ENCODE assay signal across 33 cellular contexts in the genomic region with DNA sequence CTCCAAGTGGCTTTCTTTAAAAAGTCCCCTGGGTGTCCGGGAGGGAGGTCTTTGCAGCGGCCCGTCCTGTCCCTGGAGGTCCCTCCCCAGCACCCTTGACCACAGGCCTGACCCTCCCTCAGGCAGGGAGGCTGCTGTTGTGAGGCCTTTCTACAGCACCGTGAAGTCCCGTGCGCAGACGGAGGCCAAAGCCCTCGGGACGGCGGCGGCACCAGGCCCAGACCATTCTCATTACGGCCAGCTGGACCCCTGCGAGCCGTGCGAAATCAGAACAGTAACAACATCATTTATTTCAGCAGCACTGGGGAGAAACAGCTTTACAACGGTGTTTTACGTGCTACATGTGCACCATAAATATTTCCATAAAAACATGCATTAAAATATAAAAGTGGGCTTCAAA.
A peak's percentile ranks its signal among the peaks of the same experiment; 100 is the strongest.
DNase-seq lines count a peak whose midpoint lies in the region; ATAC-seq and TF ChIP-seq lines count a peak whose summit lies in the region.
"Had no signal": no experiment of that assay in that cellular context is flagged by ENCODE, and none has a peak within 500 bp of the region (broad histone marks: within the 10 kb centered on the region; RNA-seq: fewer than 3 reads in every experiment).

No MANE protein-coding gene starts in this region.

- H3K23ac ChIP-seq in neuronal stem cell (ENCODE audit: low read depth, low read length, poor library complexity): no peak overlapping the region

- H3K14ac ChIP-seq in neuronal stem cell (ENCODE audit: low read length): no peak overlapping the region

- no peak overlapping the region for H2AFZ ChIP-seq in neural progenitor cell (replicated peaks)
- H2AFZ ChIP-seq in neuronal stem cell (ENCODE audit: low read length): no peak overlapping the region
- no peak overlapping the region for H2AFZ ChIP-seq in osteoblast (ENCODE audit: low read length)

- no peak overlapping the region for H3K27ac ChIP-seq in neural progenitor cell
- H3K27ac ChIP-seq in neuronal stem cell (replicated peaks; ENCODE audit: low read length): no peak overlapping the region
- H3K27ac ChIP-seq in osteoblast (ENCODE audit: low read depth, low read length): no peak overlapping the region
- H3K27ac ChIP-seq in right lobe of liver: no peak overlapping the region
- H3K27ac ChIP-seq: 22Rv1; A549; BLaER1; BLaER1 treated with 17β-estradiol and CSF1 and Interleukin-3, amounts not matched to agents 10 nM and 100 nM; C4-2B had no signal

- DNase-seq in neural progenitor cell (ENCODE audit: low spot score): no peak
- DNase-seq in neuronal stem cell (ENCODE audit: low spot score): no peak
- no peak for DNase-seq in osteoblast (ENCODE audit: insufficient read length, low spot score, missing footprints)
- DNase-seq in right lobe of liver: no peak
- DNase-seq: 8988T; ACHN; AML-193; BE2C; C1 segment of cervical spinal cord; Caco-2; Calu3; CD4-positive, alpha-beta memory T cell; CD4-positive, alpha-beta T cell; CD4-positive, CD25-positive, alpha-beta regulatory T cell; CD8-positive, alpha-beta memory T cell; CD8-positive, alpha-beta T cell; COR-L47; DMS 273 treated with DMSO at 0.1 percent for 48 hours; DMS153; DMS53; DMS79; DMS79 treated with DMSO at 0.1 percent for 48 hours; DND-41; EL had no signal

- H3K27me3 ChIP-seq in neural progenitor cell: no peaks in the 10 kb centered on the region
- H3K27me3 ChIP-seq in neuronal stem cell (ENCODE audit: control insufficient read depth in 3 of 3, insufficient read depth in 3 of 3, low read depth in 1 of 3, low read length in 3 of 3): peaks cover 0 to 29% (median 0%) of the 10 kb centered on the region in 3 experiments
- H3K27me3 ChIP-seq in osteoblast (ENCODE audit: insufficient read depth, low read length): no peaks in the 10 kb centered on the region
- H3K27me3 ChIP-seq in right lobe of liver: no peaks in the 10 kb centered on the region
- H3K27me3 ChIP-seq: BE2C had no signal

- no peak overlapping the region for H2BK5ac ChIP-seq in neuronal stem cell (ENCODE audit: low read length)

- H3K4me1 Mint-ChIP-seq in neural progenitor cell: peaks cover 18% of the 10 kb centered on the region
- H3K4me1 Mint-ChIP-seq: CD14-positive monocyte; CD4-positive, CD25-positive, alpha-beta regulatory T cell; CD8-positive, alpha-beta memory T cell had no signal

- no peaks in the 10 kb centered on the region for H3K36me3 Mint-ChIP-seq in neural progenitor cell
- H3K36me3 Mint-ChIP-seq: CD14-positive monocyte; CD4-positive, alpha-beta memory T cell; CD4-positive, CD25-positive, alpha-beta regulatory T cell; CD8-positive, alpha-beta memory T cell; CD8-positive, alpha-beta T cell had no signal

- H2AK5ac ChIP-seq in neuronal stem cell (ENCODE audit: low read depth, low read length): peak overlapping the region; percentile 69

- H3K27ac Mint-ChIP-seq in neural progenitor cell: peak overlapping the region; percentile 79
- H3K27ac Mint-ChIP-seq: B cell; CD14-positive monocyte; CD4-positive, alpha-beta memory T cell; CD4-positive, alpha-beta T cell; CD4-positive, CD25-positive, alpha-beta regulatory T cell; CD8-positive, alpha-beta T cell had no signal

- peaks cover 10% of the 10 kb centered on the region for H3F3A ChIP-seq in neural progenitor cell (ENCODE audit: low read depth)

- H3K9me3 Mint-ChIP-seq in neural progenitor cell: peaks cover 7% of the 10 kb centered on the region
- H3K9me3 Mint-ChIP-seq: CD4-positive, alpha-beta T cell; CD8-positive, alpha-beta memory T cell; CD8-positive, alpha-beta T cell had no signal

- H4K91ac ChIP-seq in neuronal stem cell (ENCODE audit: low read depth, low read length, poor library complexity): no peak overlapping the region

- H3K4me2 ChIP-seq in neural progenitor cell: no peak overlapping the region
- H3K4me2 ChIP-seq in neuronal stem cell (ENCODE audit: insufficient read depth, low read length, poor library complexity, severe bottlenecking): no peak overlapping the region
- H3K4me2 ChIP-seq in osteoblast (ENCODE audit: insufficient read depth, low read length): no peak overlapping the region
- H3K4me2 ChIP-seq: A549; BLaER1; BLaER1 treated with 17β-estradiol and CSF1 and Interleukin-3, amounts not matched to agents 10 nM and 100 nM had no signal

- H3K4me3 Mint-ChIP-seq in neural progenitor cell: no peak overlapping the region
- H3K4me3 Mint-ChIP-seq: B cell; CD4-positive, alpha-beta memory T cell; CD4-positive, alpha-beta T cell; CD8-positive, alpha-beta memory T cell; CD8-positive, alpha-beta T cell had no signal

- no CpG with 5 or more reads among the region's 17 CpGs for WGBS in neuronal stem cell (ENCODE audit: extremely low coverage in 2 of 2, insufficient read length in 2 of 2, insufficient replicate concordance in 1 of 2), 2 donors
- 91% methylated on average over 3 of the region's 17 CpGs for WGBS in right lobe of liver (ENCODE audit: insufficient coverage, low coverage, low lambda C conversion rate, missing lambda C conversion rate)

- no peak overlapping the region for H2BK12ac ChIP-seq in neuronal stem cell (ENCODE audit: low read length)

- peaks cover 60% of the 10 kb centered on the region for H3K9me3 ChIP-seq in iPS-18c (ENCODE audit: control insufficient read depth, insufficient read depth, low read length)
- peaks cover 8% of the 10 kb centered on the region for H3K9me3 ChIP-seq in neural progenitor cell (ENCODE audit: low read depth)
- peaks cover 0 to 7% of the 10 kb centered on the region in 2 donors for H3K9me3 ChIP-seq in neuronal stem cell (replicated peaks in 1 of 2; ENCODE audit: control insufficient read depth in 2 of 2, insufficient read depth in 1 of 2, low read depth in 1 of 2, low read length in 2 of 2)
- peaks cover 5% of the 10 kb centered on the region for H3K9me3 ChIP-seq in osteoblast (ENCODE audit: low read depth, low read length)
- H3K9me3 ChIP-seq in right lobe of liver: no peaks in the 10 kb centered on the region
- H3K9me3 ChIP-seq: A549, BE2C, BLaER1, Caco-2 had no signal

- H3K4me3 ChIP-seq in iPS-18c (ENCODE audit: insufficient read depth, low read depth, low read length) (peak overlapping the region; percentile 3; the same call in 1 of the 2 replicates), neural progenitor cell (no peak overlapping the region), neuronal stem cell (ENCODE audit: low read length in 2 of 2) (no peak overlapping the region), osteoblast (ENCODE audit: insufficient read depth, low read length) (no peak overlapping the region), right lobe of liver (no peak overlapping the region)
- H3K4me3 ChIP-seq: A549; BLaER1; BLaER1 treated with 17β-estradiol and CSF1 and Interleukin-3, amounts not matched to agents 10 nM and 100 nM had no signal

- H3K79me1 ChIP-seq in neuronal stem cell (ENCODE audit: low read depth, low read length): peaks cover 2% of the 10 kb centered on the region

- H3K4me1 ChIP-seq in neural progenitor cell (no peaks in the 10 kb centered on the region), neuronal stem cell (ENCODE audit: control insufficient read depth in 2 of 2, insufficient read depth in 1 of 2, low read depth in 1 of 2, low read length in 2 of 2) (no peaks in the 10 kb centered on the region), osteoblast (ENCODE audit: insufficient read depth, low read length) (no peaks in the 10 kb centered on the region), right lobe of liver (no peaks in the 10 kb centered on the region)
- H3K4me1 ChIP-seq: A549, BE2C, BLaER1, Caco-2 had no signal

- TF ChIP-seq CTCF in neural progenitor cell (IDR thresholded peaks at IDR 0.05) (no peak), osteoblast (IDR thresholded peaks at IDR 0.05; ENCODE audit: extremely low read depth, low read depth, low read length) (no peak), right lobe of liver (IDR thresholded peaks at IDR 0.05) (no peak)

- ATAC-seq in GM18867 (IDR thresholded peaks at IDR 0.05; ENCODE audit: unreplicated experiment): no peak
- ATAC-seq in right lobe of liver: no peak
- ATAC-seq: A549; CD8-positive, alpha-beta T cell had no signal

- H2BK120ac ChIP-seq in neuronal stem cell (ENCODE audit: low read depth, low read length): no peak overlapping the region

- H3K36me3 ChIP-seq in neural progenitor cell (no peaks in the 10 kb centered on the region), neuronal stem cell (replicated peaks in 1 of 2; ENCODE audit: control insufficient read depth in 2 of 2, insufficient read depth in 2 of 2, low read length in 2 of 2) (no peaks in the 10 kb centered on the region), osteoblast (ENCODE audit: insufficient read depth, low read length) (no peaks in the 10 kb centered on the region), right lobe of liver (no peaks in the 10 kb centered on the region)
- H3K36me3 ChIP-seq: BE2C; BLaER1; BLaER1 treated with 17β-estradiol and CSF1 and Interleukin-3, amounts not matched to agents 10 nM and 100 nM had no signal

- intact Hi-C loops in right lobe of liver (cut with DNase I): no loop called here

- H3K79me2 ChIP-seq in neural progenitor cell (ENCODE audit: low read depth) (no peaks in the 10 kb centered on the region), osteoblast (ENCODE audit: insufficient read depth, low read length) (no peaks in the 10 kb centered on the region)

- peaks cover 16% of the 10 kb centered on the region for H3K27me3 Mint-ChIP-seq in neural progenitor cell (ENCODE audit: insufficient read depth, low read depth)
- H3K27me3 Mint-ChIP-seq: B cell; CD4-positive, alpha-beta memory T cell; CD4-positive, alpha-beta T cell; CD4-positive, CD25-positive, alpha-beta regulatory T cell had no signal

- no peak overlapping the region for H4K8ac ChIP-seq in neuronal stem cell (ENCODE audit: low read depth, low read length)

- H4K20me1 ChIP-seq in neural progenitor cell (ENCODE audit: low read depth) (no peaks in the 10 kb centered on the region), osteoblast (ENCODE audit: insufficient read depth, low read length) (no peaks in the 10 kb centered on the region)

- TF ChIP-seq POLR2A in right lobe of liver (IDR thresholded peaks at IDR 0.05): no peak

- H3K18ac ChIP-seq in neuronal stem cell (ENCODE audit: low read length): peak overlapping the region; percentile 80

- H3K9ac ChIP-seq in neural progenitor cell (no peak overlapping the region), neuronal stem cell (ENCODE audit: low read depth, low read length, poor library complexity) (no peak overlapping the region)
- H3K9ac ChIP-seq: BLaER1; BLaER1 treated with 17β-estradiol and CSF1 and Interleukin-3, amounts not matched to agents 10 nM and 100 nM had no signal

- H2BK15ac ChIP-seq in neuronal stem cell (ENCODE audit: low read length): peak overlapping the region; percentile 50

- no peak overlapping the region for H3K4ac ChIP-seq in neuronal stem cell (ENCODE audit: low read length)
